13 cellular contexts compared by ENCODE assay signal in the genomic region with DNA sequence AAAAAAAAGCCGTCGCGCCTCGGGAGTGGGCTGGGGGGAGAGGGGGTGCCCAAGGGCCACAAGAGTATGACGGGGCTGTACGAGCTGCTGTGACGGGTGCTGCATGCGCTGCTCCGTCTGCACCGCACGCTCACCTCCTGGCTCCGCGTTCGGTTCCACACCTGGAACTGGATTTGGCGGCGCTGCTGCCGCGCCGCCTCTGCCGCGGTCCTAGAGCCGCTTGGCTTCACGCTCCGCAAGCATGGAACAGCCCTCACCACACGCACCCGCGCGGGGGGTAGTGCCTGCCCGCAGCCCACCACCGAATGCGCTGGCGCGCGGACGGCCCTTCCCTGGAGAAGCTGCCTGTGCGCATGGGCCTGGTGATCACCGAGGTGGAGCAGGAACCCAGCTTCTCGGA. TPM values are rescaled to one million over a fixed set of nuclear protein-coding genes. Genes with fewer than 3 reads are reported as not detected.
DNase-seq lines count a peak whose midpoint lies in the region; ATAC-seq and TF ChIP-seq lines count a peak whose summit lies in the region.
"Had no signal": no experiment of that assay in that cellular context is flagged by ENCODE, and none has a peak within 500 bp of the region (broad histone marks: within the 10 kb centered on the region; RNA-seq: fewer than 3 reads in every experiment).

No MANE protein-coding gene starts in this region.

- CTCF ChIA-PET in Panc1 (lab: Charles Lee), result no interaction called here
- CTCF ChIA-PET in naive thymus-derived CD4-positive, alpha-beta T cell (lab: Charles Lee), result no interaction called here

- H3K4me1 ChIP-seq in ACC112 (ENCODE audit: control insufficient read depth, insufficient read depth, low read length, unreplicated experiment) (no peaks in the 10 kb centered on the region), Panc1 (ENCODE audit: control insufficient read depth, insufficient read depth, low read length) (no peaks in the 10 kb centered on the region)
- H3K4me1 ChIP-seq in naive thymus-derived CD4-positive, alpha-beta T cell (ENCODE audit: control insufficient read depth in 2 of 2, insufficient read depth in 2 of 2, low read length in 2 of 2), result no peaks in the 10 kb centered on the region
- H3K4me1 ChIP-seq: BLaER1 had no signal

- H3K9me3 Mint-ChIP-seq in naive thymus-derived CD4-positive, alpha-beta T cell, result peaks cover 0 to 2% (median 0%) of the 10 kb centered on the region in 11 donors
- H3K9me3 Mint-ChIP-seq: stimulated activated memory B cell treated with anti-CD40 and anti-IgM and Interleukin-4, amounts not matched to agents 10 μg/mL and 1 μg/mL and 100 μg/mL, for 72 hours had no signal

- in situ Hi-C loops in Panc1 (cut with HindIII; ENCODE audit: low pct_unique_long_range_greater_than_20kb, low sequenced_read_pairs), result no loop called here

- no peak overlapping the region for H3K27ac Mint-ChIP-seq in naive thymus-derived CD4-positive, alpha-beta T cell
- H3K27ac Mint-ChIP-seq: stimulated activated memory B cell treated with anti-CD40 and anti-IgM and Interleukin-4, amounts not matched to agents 10 μg/mL and 1 μg/mL and 100 μg/mL, for 72 hours had no signal

- H3K4me1 Mint-ChIP-seq in naive thymus-derived CD4-positive, alpha-beta T cell, result peaks cover 0 to 7% (median 0%) of the 10 kb centered on the region in 7 donors

- no peak for DNase-seq in Panc1 (ENCODE audit: low read depth, low spot score)
- DNase-seq in epithelial cell of esophagus (ENCODE audit: low read depth), result peak; percentile 15
- DNase-seq in naive thymus-derived CD4-positive, alpha-beta T cell, result no peak
- DNase-seq in SKM-1 treated with dmso at 0.1 percent for 144 hours (lab: John Stamatoyannopoulos, UW; ENCODE audit: unreplicated experiment), result no peak
- no peak for DNase-seq in amniotic stem cell (lab: John Stamatoyannopoulos, UW)
- DNase-seq in T-helper 1 cell, result no peak
- DNase-seq: activated CD8-positive, alpha-beta memory T cell treated with anti-CD3 and anti-CD28 coated beads, Interleukin-2, amount 50 U/mL, for 48 hours; NCI-H187 had no signal

- ATAC-seq in Panc1 (peak; percentile 82), GM19467 (IDR thresholded peaks at IDR 0.05; ENCODE audit: unreplicated experiment) (no peak)
- peak; percentile 41 for ATAC-seq in naive thymus-derived CD4-positive, alpha-beta T cell
- ATAC-seq: K562; stimulated activated memory B cell treated with anti-CD40 and anti-IgM and Interleukin-4, amounts not matched to agents 10 μg/mL and 1 μg/mL and 100 μg/mL, for 72 hours had no signal

- no peak overlapping the region for H3K27ac ChIP-seq in ACC112 (ENCODE audit: low read depth, low read length)
- H3K27ac ChIP-seq in Panc1 (ENCODE audit: low read length), result no peak overlapping the region
- H3K27ac ChIP-seq in naive thymus-derived CD4-positive, alpha-beta T cell (ENCODE audit: low read depth, low read length), result no peak overlapping the region
- H3K27ac ChIP-seq: BLaER1 had no signal

- H3K27me3 ChIP-seq in ACC112 (ENCODE audit: insufficient read depth, low read length) (peaks cover 15% of the 10 kb centered on the region), Panc1 (ENCODE audit: control insufficient read depth, insufficient read depth, low read length) (no peaks in the 10 kb centered on the region)
- H3K27me3 ChIP-seq in naive thymus-derived CD4-positive, alpha-beta T cell (ENCODE audit: control insufficient read depth in 2 of 2, insufficient read depth in 2 of 2, low read length in 2 of 2), result peaks cover 0 to 4% of the 10 kb centered on the region in 2 donors
- H3K27me3 ChIP-seq: BLaER1 had no signal

- peaks cover 20 to 69% (median 50%) of the 10 kb centered on the region in 5 donors for H3K27me3 Mint-ChIP-seq in naive thymus-derived CD4-positive, alpha-beta T cell

- H2AFZ ChIP-seq in ACC112 (ENCODE audit: low read length, unreplicated experiment), result no peak overlapping the region

- intact Hi-C loops in Panc1 (cut with micrococcal nuclease; ENCODE audit: unreplicated experiment), result no loop called here
- intact Hi-C loops in naive thymus-derived CD4-positive, alpha-beta T cell (cut with micrococcal nuclease), result no loop called here

- peak overlapping the region; percentile 49 for H3K4me3 ChIP-seq in ACC112 (ENCODE audit: low read depth, low read length)
- peak overlapping the region; percentile 32 to 39 for H3K4me3 ChIP-seq in Panc1 (ENCODE audit: low read depth in 2 of 2, low read length in 2 of 2)
- H3K4me3 ChIP-seq in epithelial cell of esophagus (ENCODE audit: low read length), result peak overlapping the region; percentile 37
- H3K4me3 ChIP-seq in naive thymus-derived CD4-positive, alpha-beta T cell (ENCODE audit: low read length), result no peak overlapping the region
- H3K4me3 ChIP-seq: BLaER1, K562 had no signal

- no peaks in the 10 kb centered on the region for H3K79me2 ChIP-seq in ACC112 (ENCODE audit: control insufficient read depth, insufficient read depth, low read length, unreplicated experiment)

- H3K9me3 ChIP-seq in Panc1 (ENCODE audit: control insufficient read depth, insufficient read depth, low read depth, low read length), result no peaks in the 10 kb centered on the region
- H3K9me3 ChIP-seq in naive thymus-derived CD4-positive, alpha-beta T cell (ENCODE audit: control insufficient read depth in 2 of 3, low read length in 3 of 3), result no peaks in the 10 kb centered on the region

- H3K36me3 Mint-ChIP-seq in naive thymus-derived CD4-positive, alpha-beta T cell, result no peaks in the 10 kb centered on the region
- H3K36me3 Mint-ChIP-seq: stimulated activated memory B cell treated with anti-CD40 and anti-IgM and Interleukin-4, amounts not matched to agents 10 μg/mL and 1 μg/mL and 100 μg/mL, for 72 hours had no signal

- POLR2A ChIA-PET in Panc1 (lab: Charles Lee), result no interaction called here
- POLR2A ChIA-PET in naive thymus-derived CD4-positive, alpha-beta T cell (lab: Charles Lee), result no interaction called here

- H3K4me3 Mint-ChIP-seq in naive thymus-derived CD4-positive, alpha-beta T cell, result peak overlapping the region in 6 of 10 donors; percentile 4 to 69 (median 46)
- H3K4me3 Mint-ChIP-seq: stimulated activated memory B cell treated with anti-CD40 and anti-IgM and Interleukin-4, amounts not matched to agents 10 μg/mL and 1 μg/mL and 100 μg/mL, for 72 hours had no signal

- BruUV-seq in Panc1 (replicated peaks; lab: Mats Ljungman, UMichigan), result no TSS peak

- TF ChIP-seq CTCF in Panc1 (IDR thresholded peaks at IDR 0.05) (no peak), epithelial cell of esophagus (IDR thresholded peaks at IDR 0.05; ENCODE audit: insufficient read depth, low read depth, low read length, missing control alignments) (no peak)

- H3K36me3 ChIP-seq in ACC112 (ENCODE audit: insufficient read depth, low read length) (no peaks in the 10 kb centered on the region), Panc1 (ENCODE audit: control insufficient read depth, insufficient read depth, low read length) (no peaks in the 10 kb centered on the region)
- H3K36me3 ChIP-seq in naive thymus-derived CD4-positive, alpha-beta T cell (ENCODE audit: control insufficient read depth in 2 of 3, insufficient read depth in 3 of 3, low read length in 3 of 3), result no peaks in the 10 kb centered on the region
- H3K36me3 ChIP-seq: BLaER1 had no signal

RNA-seq across cellular contexts. Expression of gene C1QTNF9, which starts 18.8 kb away (rescaled TPM):
- total RNA-seq in Panc1 (2021; ENCODE audit: unreplicated experiment), result not detected
- not detected for polyA plus RNA-seq in Panc1 (2012; ENCODE audit: insufficient read length)
- total RNA-seq in naive thymus-derived CD4-positive, alpha-beta T cell, result under 1 TPM in 1 of 5 experiments, not detected in 4; 0.19 TPM
- not detected for polyA plus RNA-seq in naive thymus-derived CD4-positive, alpha-beta T cell
- total RNA-seq: K562 had no signal
- polyA plus RNA-seq: K562 had no signal
